In the genomic region with DNA sequence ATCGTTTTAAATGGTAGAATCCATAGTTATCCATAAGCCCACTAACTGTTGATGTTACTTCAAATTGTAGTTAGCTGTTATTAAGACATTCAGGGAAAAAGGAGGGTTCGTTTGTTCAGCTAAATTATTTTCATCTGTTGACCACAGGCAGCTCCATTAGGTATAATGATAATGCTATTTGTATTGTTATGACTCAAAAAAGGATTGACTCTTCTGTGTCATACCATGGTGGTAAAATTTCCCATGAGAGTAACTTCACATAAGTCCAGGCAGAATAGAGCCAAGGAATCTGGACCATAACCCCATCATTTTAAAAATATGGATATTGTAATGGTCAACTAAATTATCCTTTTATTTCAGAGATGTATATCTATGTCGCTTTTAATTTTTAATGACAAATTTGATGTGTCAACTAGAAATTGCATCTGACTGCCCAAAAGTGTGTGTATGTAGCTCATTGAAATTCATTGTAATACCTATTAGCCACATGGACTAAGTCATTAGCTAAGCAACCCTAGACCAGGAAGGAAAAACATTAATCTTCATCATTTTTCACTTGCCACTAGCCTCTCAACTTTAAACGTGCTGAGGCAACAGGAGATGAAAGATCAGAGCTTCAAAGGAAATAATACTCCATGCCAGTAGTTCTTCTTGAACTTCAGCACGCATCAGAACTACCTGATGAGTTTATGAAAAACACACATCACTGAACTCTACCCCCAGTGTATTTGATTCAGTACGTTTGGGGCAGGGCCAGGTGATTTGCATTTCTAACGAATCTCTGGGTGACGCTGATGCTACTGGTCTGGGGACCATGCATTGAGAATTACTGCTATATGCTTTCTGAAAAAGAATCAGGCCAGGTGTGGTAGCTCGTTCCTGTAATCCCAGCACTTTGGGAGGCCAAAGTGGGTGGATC, we compare ENCODE assay signal across 25 cellular contexts.
"Had no signal": no experiment of that assay in that cellular context is flagged by ENCODE, and none has a peak within 500 bp of the region (broad histone marks: within the 10 kb centered on the region; RNA-seq: fewer than 3 reads in every experiment).

No MANE protein-coding gene starts in this region.

- FAIRE-seq: small intestine had no signal

- H3K9ac ChIP-seq: neural progenitor cell, parathyroid adenoma had no signal

- H3K27ac ChIP-seq: neural progenitor cell, ovary, parathyroid adenoma, psoas muscle, right lobe of liver, sigmoid colon, suprapubic skin, testis, tibial artery, transverse colon, upper lobe of right lung, uterus had no signal

- H3K79me2 ChIP-seq: parathyroid adenoma had no signal

- H3K27me3 ChIP-seq: neural progenitor cell, ovary, right lobe of liver, sigmoid colon, suprapubic skin, testis, tibial artery, transverse colon, upper lobe of right lung, uterus had no signal

- DNase-seq: natural killer cell; occipital lobe; ovary; psoas muscle; right cardiac atrium; right lobe of liver; sigmoid colon; small intestine; stimulated activated CD4-positive, alpha-beta T cell treated with anti-CD3 and anti-CD28 coated beads, Interleukin-1b, Interleukin-23, amount 100 ng/mL, for 48 hours; stimulated activated CD4-positive, alpha-beta T cell treated with anti-CD3 and anti-CD28 coated beads, Interleukin-4, amount 100 ng/mL, for 1 hour; stimulated activated CD4-positive, alpha-beta T cell treated with anti-CD3 and anti-CD28 coated beads, Interleukin-4, amount 100 ng/mL, for 4 hours; stimulated activated CD8-positive, alpha-beta memory T cell treated with anti-CD3 and anti-CD28 coated beads, Interleukin-4, amount 100 ng/mL, for 48 hours; stimulated activated naive CD4-positive, alpha-beta T cell; stimulated activated naive CD8-positive, alpha-beta T cell treated with anti-CD3 and anti-CD28 coated beads, Interleukin-15, amount 100 ng/mL, for 72 hours; stimulated activated naive CD8-positive, alpha-beta T cell treated with anti-CD3 and anti-CD28 coated beads, Interleukin-15, Interleukin-2, amounts not matched to agents 100 U/mL and 50 U/mL, for 24 hours; substantia nigra; testis; tibial artery; transverse colon; upper lobe of right lung; uterus had no signal

- H3K4me3 ChIP-seq: neural progenitor cell, ovary, psoas muscle, right lobe of liver, sigmoid colon, suprapubic skin, testis, tibial artery, transverse colon, upper lobe of right lung, uterus had no signal

- ATAC-seq: natural killer cell; psoas muscle; right cardiac atrium; right lobe of liver; stimulated activated memory B cell treated with anti-CD40 and anti-IgM and Interleukin-4, amounts not matched to agents 10 μg/mL and 1 μg/mL and 100 μg/mL, for 72 hours; stimulated activated naive CD8-positive, alpha-beta T cell treated with anti-CD3 and anti-CD28 coated beads, Interleukin-15, amount 100 ng/mL, for 72 hours; stimulated activated naive CD8-positive, alpha-beta T cell treated with anti-CD3 and anti-CD28 coated beads, Interleukin-15, Interleukin-2, amounts not matched to agents 100 U/mL and 50 U/mL, for 24 hours; upper lobe of right lung had no signal

- H3K4me1 ChIP-seq: neural progenitor cell, parathyroid adenoma, psoas muscle, right lobe of liver, suprapubic skin, testis, upper lobe of right lung, uterus had no signal

- H2AFZ ChIP-seq: neural progenitor cell, parathyroid adenoma had no signal

- H3K9me3 ChIP-seq: ovary, psoas muscle, right lobe of liver, sigmoid colon, suprapubic skin, testis, tibial artery, transverse colon, upper lobe of right lung, uterus had no signal

- H3K4me2 ChIP-seq: neural progenitor cell had no signal

- H3K36me3 ChIP-seq: neural progenitor cell, ovary, right lobe of liver, sigmoid colon, suprapubic skin, tibial artery, transverse colon, upper lobe of right lung, uterus had no signal
